ENCODE assay signal across 1 cellular context in the genomic region with DNA sequence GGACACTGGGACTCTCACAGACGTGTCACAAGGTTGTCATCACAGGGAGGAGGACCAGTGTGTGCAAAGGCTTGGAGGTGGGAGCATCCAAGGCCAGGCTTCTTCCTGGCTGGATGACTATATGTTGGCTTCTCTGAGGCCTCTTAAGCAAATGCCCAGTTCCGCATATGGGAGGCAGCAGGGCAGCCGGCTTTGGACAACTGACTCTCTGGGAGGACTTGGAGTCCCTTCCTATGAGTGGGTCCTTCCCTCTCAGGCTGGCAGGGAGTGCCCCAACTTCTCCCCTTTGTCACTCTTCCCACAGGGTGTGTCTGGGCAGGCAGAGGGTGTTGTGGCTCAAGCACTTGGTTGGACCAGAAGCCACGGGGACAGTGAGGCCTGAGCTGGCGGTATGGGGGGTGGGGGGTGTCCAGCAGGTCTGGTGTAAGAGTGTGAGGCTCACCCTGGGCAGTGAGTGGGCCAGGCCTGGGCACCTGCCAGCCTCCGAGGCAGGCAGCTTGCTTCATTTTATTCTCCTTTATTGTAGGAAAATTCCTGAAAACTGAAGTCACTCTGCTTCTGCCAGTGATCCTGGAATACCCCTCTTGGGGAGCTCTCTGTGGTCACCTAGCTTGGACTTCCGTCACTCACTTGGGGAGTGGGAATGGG.
TF ChIP-seq lines count a peak whose summit lies in the region.

No MANE protein-coding gene starts in this region.

TF ChIP-seq in WTC11, 78 proteins besides CTCF, POLR2A, EP300 and RAD21 (continued from another document):
- TF ChIP-seq STAT6 (CRISPR knock-in tag; conservative IDR thresholded peaks at IDR 0.05; ENCODE audit: low read depth) (no peak), PRRX2 (CRISPR knock-in tag; IDR thresholded peaks at IDR 0.05) (no peak), MXD4 (CRISPR knock-in tag; IDR thresholded peaks at IDR 0.05; ENCODE audit: borderline replicate concordance) (no peak), IRF1 (CRISPR knock-in tag; IDR thresholded peaks at IDR 0.05) (no peak)
